ENCODE assay signal across 20 cellular contexts in the genomic region with DNA sequence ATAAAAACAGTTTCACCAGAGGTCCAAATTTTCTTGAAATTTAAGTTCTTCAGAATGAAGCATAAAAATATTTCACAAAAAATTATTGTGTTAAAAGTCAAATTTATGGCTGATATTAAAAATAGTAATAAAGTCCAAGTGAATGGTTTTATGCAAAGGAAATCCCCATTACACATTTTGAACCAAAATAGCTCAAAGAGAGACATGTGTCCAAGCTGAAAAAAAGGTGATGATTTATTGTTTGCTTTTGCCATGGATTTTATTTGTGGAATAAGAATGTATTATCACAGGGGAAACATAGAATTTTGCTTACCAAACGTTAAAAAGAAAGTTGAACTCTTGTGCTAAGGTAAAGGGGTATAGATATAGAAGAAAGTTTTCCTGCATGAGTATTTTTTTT.
DNase-seq lines count a peak whose midpoint lies in the region; FAIRE-seq and TF ChIP-seq lines count a peak whose summit lies in the region.
"Had no signal": no experiment of that assay in that cellular context is flagged by ENCODE, and none has a peak within 500 bp of the region (broad histone marks: within the 10 kb centered on the region; RNA-seq: fewer than 3 reads in every experiment).

No MANE protein-coding gene starts in this region.

- POLR2A ChIA-PET in HEK293 (lab: Yijun Ruan, JAX): interaction anchor here (0.7 kb wide), 1 partner anchor 220 kb away, joined by 5 read pairs; no protein-coding TSS in a partner anchor

- TF ChIP-seq CTCF in HEK293 (tag by site-specific recombination; IDR thresholded peaks at IDR 0.05) (no peak), astrocyte of the cerebellum (IDR thresholded peaks at IDR 0.05; ENCODE audit: low read depth, low read length, missing control alignments) (no peak)

- DNase-seq in astrocyte of the cerebellum (ENCODE audit: low read depth): no peak
- DNase-seq in superior temporal gyrus (ENCODE audit: extremely low spot score): peak; percentile 30
- no peak for DNase-seq in kidney glomerular epithelial cell (lab: John Stamatoyannopoulos, UW)
- DNase-seq in activated CD8-positive, alpha-beta memory T cell treated with anti-CD3 and anti-CD28 coated beads, Interleukin-2, amount 50 U/mL, for 48 hours: no peak
- DNase-seq in ACHN: no peak
- DNase-seq: 8988T, Calu3, GF-D8, HCEC 1CT, Kasumi-1, NCI-H1092 treated with DMSO at 0.1 percent for 48 hours, NCI-H1436, NCI-H526, Right ventricle myocardium superior, RPMI8226 had no signal

- H3K9me3 ChIP-seq in HEK293 (ENCODE audit: control insufficient read depth, insufficient read depth, low read depth, low read length): no peaks in the 10 kb centered on the region

- H3K4me3 ChIP-seq in HEK293 (ENCODE audit: low read depth, low read length): peak overlapping the region; percentile 88; the same call in 1 of the 2 replicates
- peak overlapping the region; percentile 51 for H3K4me3 ChIP-seq in astrocyte of the cerebellum (ENCODE audit: low read depth, low read length)
- H3K4me3 ChIP-seq: K562, SJSA1 had no signal

- no peaks in the 10 kb centered on the region for H3K36me3 ChIP-seq in HEK293 (ENCODE audit: control insufficient read depth in 2 of 2, insufficient read depth in 1 of 2, low read length in 2 of 2)
- H3K36me3 ChIP-seq: SJSA1 had no signal

- peak; percentile 65 for FAIRE-seq in islet of Langerhans (lab: Jason Lieb, UNC)
- FAIRE-seq: H1, K562 had no signal

- in situ Hi-C loops in astrocyte of the cerebellum (cut with HindIII; ENCODE audit: low sequenced_read_pairs): no loop called here
- in situ Hi-C loops in ACHN (cut with HindIII; ENCODE audit: low pct_ligation_motif_present, low pct_unique_long_range_greater_than_20kb, low sequenced_read_pairs): no loop called here

- peaks cover 16% of the 10 kb centered on the region for H3K4me1 ChIP-seq in HEK293 (ENCODE audit: control insufficient read depth, insufficient read depth, low read length)
- H3K4me1 ChIP-seq: SJSA1 had no signal

- CTCF ChIA-PET in HEK293 (lab: Yijun Ruan, JAX): interaction anchor here (0.6 to 1.3 kb wide), 2 partner anchors 14 to 760 kb away, joined by 3 to 4 read pairs; no protein-coding TSS in a partner anchor

- no peak overlapping the region for H3K27ac ChIP-seq in HEK293 (ENCODE audit: extremely low read depth, low read depth, low read length)
- H3K27ac ChIP-seq: SJSA1 had no signal

TF ChIP-seq in HEK293, 187 proteins besides CTCF, POLR2A, EP300 and RAD21 (continues in another document):
- TF ChIP-seq ZNF184 (tag by site-specific recombination; IDR thresholded peaks at IDR 0.05) (no peak), ZBTB44 (tag by site-specific recombination; IDR thresholded peaks at IDR 0.05) (no peak), ZNF416 (tag by site-specific recombination; IDR thresholded peaks at IDR 0.05) (no peak), ZNF391 (tag by site-specific recombination; IDR thresholded peaks at IDR 0.05; ENCODE audit: borderline replicate concordance, low read depth) (no peak), ZNF114 (tag by site-specific recombination; IDR thresholded peaks at IDR 0.05) (no peak)
- TF ChIP-seq, protein P1, sequence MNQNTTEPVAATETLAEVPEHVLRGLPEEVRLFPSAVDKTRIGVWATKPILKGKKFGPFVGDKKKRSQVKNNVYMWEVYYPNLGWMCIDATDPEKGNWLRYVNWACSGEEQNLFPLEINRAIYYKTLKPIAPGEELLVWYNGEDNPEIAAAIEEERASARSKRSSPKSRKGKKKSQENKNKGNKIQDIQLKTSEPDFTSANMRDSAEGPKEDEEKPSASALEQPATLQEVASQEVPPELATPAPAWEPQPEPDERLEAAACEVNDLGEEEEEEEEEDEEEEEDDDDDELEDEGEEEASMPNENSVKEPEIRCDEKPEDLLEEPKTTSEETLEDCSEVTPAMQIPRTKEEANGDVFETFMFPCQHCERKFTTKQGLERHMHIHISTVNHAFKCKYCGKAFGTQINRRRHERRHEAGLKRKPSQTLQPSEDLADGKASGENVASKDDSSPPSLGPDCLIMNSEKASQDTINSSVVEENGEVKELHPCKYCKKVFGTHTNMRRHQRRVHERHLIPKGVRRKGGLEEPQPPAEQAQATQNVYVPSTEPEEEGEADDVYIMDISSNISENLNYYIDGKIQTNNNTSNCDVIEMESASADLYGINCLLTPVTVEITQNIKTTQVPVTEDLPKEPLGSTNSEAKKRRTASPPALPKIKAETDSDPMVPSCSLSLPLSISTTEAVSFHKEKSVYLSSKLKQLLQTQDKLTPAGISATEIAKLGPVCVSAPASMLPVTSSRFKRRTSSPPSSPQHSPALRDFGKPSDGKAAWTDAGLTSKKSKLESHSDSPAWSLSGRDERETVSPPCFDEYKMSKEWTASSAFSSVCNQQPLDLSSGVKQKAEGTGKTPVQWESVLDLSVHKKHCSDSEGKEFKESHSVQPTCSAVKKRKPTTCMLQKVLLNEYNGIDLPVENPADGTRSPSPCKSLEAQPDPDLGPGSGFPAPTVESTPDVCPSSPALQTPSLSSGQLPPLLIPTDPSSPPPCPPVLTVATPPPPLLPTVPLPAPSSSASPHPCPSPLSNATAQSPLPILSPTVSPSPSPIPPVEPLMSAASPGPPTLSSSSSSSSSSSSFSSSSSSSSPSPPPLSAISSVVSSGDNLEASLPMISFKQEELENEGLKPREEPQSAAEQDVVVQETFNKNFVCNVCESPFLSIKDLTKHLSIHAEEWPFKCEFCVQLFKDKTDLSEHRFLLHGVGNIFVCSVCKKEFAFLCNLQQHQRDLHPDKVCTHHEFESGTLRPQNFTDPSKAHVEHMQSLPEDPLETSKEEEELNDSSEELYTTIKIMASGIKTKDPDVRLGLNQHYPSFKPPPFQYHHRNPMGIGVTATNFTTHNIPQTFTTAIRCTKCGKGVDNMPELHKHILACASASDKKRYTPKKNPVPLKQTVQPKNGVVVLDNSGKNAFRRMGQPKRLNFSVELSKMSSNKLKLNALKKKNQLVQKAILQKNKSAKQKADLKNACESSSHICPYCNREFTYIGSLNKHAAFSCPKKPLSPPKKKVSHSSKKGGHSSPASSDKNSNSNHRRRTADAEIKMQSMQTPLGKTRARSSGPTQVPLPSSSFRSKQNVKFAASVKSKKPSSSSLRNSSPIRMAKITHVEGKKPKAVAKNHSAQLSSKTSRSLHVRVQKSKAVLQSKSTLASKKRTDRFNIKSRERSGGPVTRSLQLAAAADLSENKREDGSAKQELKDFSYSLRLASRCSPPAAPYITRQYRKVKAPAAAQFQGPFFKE (tag by site-specific recombination; IDR thresholded peaks at IDR 0.05; ENCODE audit: borderline replicate concordance): no peak
- TF ChIP-seq, protein P2, sequence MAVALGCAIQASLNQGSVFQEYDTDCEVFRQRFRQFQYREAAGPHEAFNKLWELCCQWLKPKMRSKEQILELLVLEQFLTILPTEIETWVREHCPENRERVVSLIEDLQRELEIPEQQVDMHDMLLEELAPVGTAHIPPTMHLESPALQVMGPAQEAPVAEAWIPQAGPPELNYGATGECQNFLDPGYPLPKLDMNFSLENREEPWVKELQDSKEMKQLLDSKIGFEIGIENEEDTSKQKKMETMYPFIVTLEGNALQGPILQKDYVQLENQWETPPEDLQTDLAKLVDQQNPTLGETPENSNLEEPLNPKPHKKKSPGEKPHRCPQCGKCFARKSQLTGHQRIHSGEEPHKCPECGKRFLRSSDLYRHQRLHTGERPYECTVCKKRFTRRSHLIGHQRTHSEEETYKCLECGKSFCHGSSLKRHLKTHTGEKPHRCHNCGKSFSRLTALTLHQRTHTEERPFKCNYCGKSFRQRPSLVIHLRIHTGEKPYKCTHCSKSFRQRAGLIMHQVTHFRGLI (tag by site-specific recombination; IDR thresholded peaks at IDR 0.05): no peak
- TF ChIP-seq, protein P3, sequence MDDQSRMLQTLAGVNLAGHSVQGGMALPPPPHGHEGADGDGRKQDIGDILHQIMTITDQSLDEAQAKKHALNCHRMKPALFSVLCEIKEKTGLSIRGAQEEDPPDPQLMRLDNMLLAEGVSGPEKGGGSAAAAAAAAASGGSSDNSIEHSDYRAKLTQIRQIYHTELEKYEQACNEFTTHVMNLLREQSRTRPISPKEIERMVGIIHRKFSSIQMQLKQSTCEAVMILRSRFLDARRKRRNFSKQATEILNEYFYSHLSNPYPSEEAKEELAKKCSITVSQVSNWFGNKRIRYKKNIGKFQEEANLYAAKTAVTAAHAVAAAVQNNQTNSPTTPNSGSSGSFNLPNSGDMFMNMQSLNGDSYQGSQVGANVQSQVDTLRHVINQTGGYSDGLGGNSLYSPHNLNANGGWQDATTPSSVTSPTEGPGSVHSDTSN (CRISPR knock-in tag; IDR thresholded peaks at IDR 0.05): no peak
- TF ChIP-seq, protein P4, sequence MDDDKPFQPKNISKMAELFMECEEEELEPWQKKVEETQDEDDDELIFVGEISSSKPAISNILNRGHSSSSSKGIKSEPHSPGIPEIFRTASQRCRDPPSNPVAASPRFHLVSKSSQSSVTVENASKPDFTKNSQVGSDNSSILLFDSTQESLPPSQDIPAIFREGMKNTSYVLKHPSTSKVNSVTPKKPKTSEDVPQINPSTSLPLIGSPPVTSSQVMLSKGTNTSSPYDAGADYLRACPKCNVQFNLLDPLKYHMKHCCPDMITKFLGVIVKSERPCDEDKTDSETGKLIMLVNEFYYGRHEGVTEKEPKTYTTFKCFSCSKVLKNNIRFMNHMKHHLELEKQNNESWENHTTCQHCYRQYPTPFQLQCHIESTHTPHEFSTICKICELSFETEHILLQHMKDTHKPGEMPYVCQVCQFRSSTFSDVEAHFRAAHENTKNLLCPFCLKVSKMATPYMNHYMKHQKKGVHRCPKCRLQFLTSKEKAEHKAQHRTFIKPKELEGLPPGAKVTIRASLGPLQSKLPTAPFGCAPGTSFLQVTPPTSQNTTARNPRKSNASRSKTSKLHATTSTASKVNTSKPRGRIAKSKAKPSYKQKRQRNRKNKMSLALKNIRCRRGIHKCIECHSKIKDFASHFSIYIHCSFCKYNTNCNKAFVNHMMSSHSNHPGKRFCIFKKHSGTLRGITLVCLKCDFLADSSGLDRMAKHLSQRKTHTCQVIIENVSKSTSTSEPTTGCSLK (tag by site-specific recombination; IDR thresholded peaks at IDR 0.05): no peak
